1 cellular context compared by ENCODE assay signal in genomic region chr16:29862884-29863668, GRCh38.
TF ChIP-seq lines count a peak whose summit lies in the region.

A gene with protein sequence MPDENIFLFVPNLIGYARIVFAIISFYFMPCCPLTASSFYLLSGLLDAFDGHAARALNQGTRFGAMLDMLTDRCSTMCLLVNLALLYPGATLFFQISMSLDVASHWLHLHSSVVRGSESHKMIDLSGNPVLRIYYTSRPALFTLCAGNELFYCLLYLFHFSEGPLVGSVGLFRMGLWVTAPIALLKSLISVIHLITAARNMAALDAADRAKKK (minus strand): TSS chr16:29863226. CDS start chr16:29862857, 369 bp downstream.

TF ChIP-seq in HepG2, 621 proteins besides CTCF, POLR2A, EP300 and RAD21 (continued from another document and continues in another):
- TF ChIP-seq, protein P1, sequence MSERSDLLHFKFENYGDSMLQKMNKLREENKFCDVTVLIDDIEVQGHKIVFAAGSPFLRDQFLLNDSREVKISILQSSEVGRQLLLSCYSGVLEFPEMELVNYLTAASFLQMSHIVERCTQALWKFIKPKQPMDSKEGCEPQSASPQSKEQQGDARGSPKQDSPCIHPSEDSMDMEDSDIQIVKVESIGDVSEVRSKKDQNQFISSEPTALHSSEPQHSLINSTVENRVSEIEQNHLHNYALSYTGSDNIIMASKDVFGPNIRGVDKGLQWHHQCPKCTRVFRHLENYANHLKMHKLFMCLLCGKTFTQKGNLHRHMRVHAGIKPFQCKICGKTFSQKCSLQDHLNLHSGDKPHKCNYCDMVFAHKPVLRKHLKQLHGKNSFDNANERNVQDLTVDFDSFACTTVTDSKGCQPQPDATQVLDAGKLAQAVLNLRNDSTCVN (CRISPR knock-in tag; IDR thresholded peaks at IDR 0.05; ENCODE audit: borderline replicate concordance), result peak; percentile 84
- TF ChIP-seq YY1 (IDR thresholded peaks at IDR 0.05; ENCODE audit: insufficient read depth, insufficient replicate concordance, low read depth, low read length) (peak; percentile 64), TGIF2 (CRISPR knock-in tag; IDR thresholded peaks at IDR 0.05) (peak; percentile 52; the same call in 1 of the 2 replicates), ZNF383 (CRISPR knock-in tag; IDR thresholded peaks at IDR 0.05; ENCODE audit: borderline replicate concordance) (no peak), CENPX (CRISPR knock-in tag; IDR thresholded peaks at IDR 0.05) (no peak), ATAD3A (CRISPR knock-in tag; IDR thresholded peaks at IDR 0.05) (no peak; the same call in 1 of the 2 replicates), MXD4 (CRISPR knock-in tag; IDR thresholded peaks at IDR 0.05) (peak; percentile 78; the same call in 1 of the 2 replicates), MEIS1 (CRISPR knock-in tag; IDR thresholded peaks at IDR 0.05; ENCODE audit: borderline replicate concordance) (no peak; the same call in 1 of the 2 replicates), HES4 (CRISPR knock-in tag; IDR thresholded peaks at IDR 0.05; ENCODE audit: borderline replicate concordance) (no peak; the same call in 1 of the 2 replicates), NFATC3 (CRISPR knock-in tag; IDR thresholded peaks at IDR 0.05) (0 out of 2 replicates have a peak, but pooled peaks have one; percentile 16), SRF (IDR thresholded peaks at IDR 0.05; ENCODE audit: low read depth, low read length) (peak; percentile 25; the same call in 1 of the 2 replicates), ZNF781 (CRISPR knock-in tag; IDR thresholded peaks at IDR 0.05; ENCODE audit: borderline replicate concordance, not compliant biosample characterization) (no peak), ZNF17 (CRISPR knock-in tag; IDR thresholded peaks at IDR 0.05) (no peak), ZNF556 (CRISPR knock-in tag; IDR thresholded peaks at IDR 0.05; ENCODE audit: borderline replicate concordance) (peak; percentile 90), FOXK2 (IDR thresholded peaks at IDR 0.05) (peak; percentile 100), AHDC1 (CRISPR knock-in tag; IDR thresholded peaks at IDR 0.05; ENCODE audit: borderline replicate concordance) (peak; percentile 56; the same call in 1 of the 2 replicates), U2AF1 (optimal IDR thresholded peaks at IDR 0.05; ENCODE audit: low read depth, low read length) (peak; percentile 100), TBP (CRISPR knock-in tag; IDR thresholded peaks at IDR 0.05) (no peak), ZSCAN20 (CRISPR knock-in tag; IDR thresholded peaks at IDR 0.05; ENCODE audit: borderline replicate concordance) (peak; percentile 35; the same call in 1 of the 2 replicates), PHF20 (CRISPR knock-in tag; IDR thresholded peaks at IDR 0.05) (peak; percentile 74), POLR2AphosphoS5 (IDR thresholded peaks at IDR 0.05; ENCODE audit: low read depth, low read length) (peak; percentile 50), LCORL (IDR thresholded peaks at IDR 0.05) (no peak), LCORL (CRISPR knock-in tag; IDR thresholded peaks at IDR 0.05) (peak; percentile 56; the same call in 1 of the 2 replicates), ZNF441 (CRISPR knock-in tag; IDR thresholded peaks at IDR 0.05; ENCODE audit: borderline replicate concordance) (no peak), ZNF274 (CRISPR knock-in tag; IDR thresholded peaks at IDR 0.05) (0 out of 2 replicates have a peak, but pooled peaks have one; percentile 17), MATR3 (CRISPR knock-in tag; IDR thresholded peaks at IDR 0.05) (no peak), ZNF530 (CRISPR knock-in tag; IDR thresholded peaks at IDR 0.05; ENCODE audit: low read depth) (no peak), NR2F6 (IDR thresholded peaks at IDR 0.05) (peak; percentile 84), NR2F6 (CRISPR knock-in tag; IDR thresholded peaks at IDR 0.05) (peak; percentile 74; the same call in 1 of the 2 replicates), SP5 (CRISPR knock-in tag; IDR thresholded peaks at IDR 0.05; ENCODE audit: borderline replicate concordance, low read depth) (peak; percentile 79), IKZF1 (IDR thresholded peaks at IDR 0.05) (no peak), ZSCAN25 (CRISPR knock-in tag; IDR thresholded peaks at IDR 0.05) (no peak), ZNF879 (CRISPR knock-in tag; IDR thresholded peaks at IDR 0.05) (no peak), PHB2 (IDR thresholded peaks at IDR 0.05; ENCODE audit: partially characterized antibody) (no peak), ZNF282 (IDR thresholded peaks at IDR 0.05; ENCODE audit: partially characterized antibody) (no peak), ZNF136 (CRISPR knock-in tag; IDR thresholded peaks at IDR 0.05; ENCODE audit: low read depth) (peak; percentile 54; the same call in 1 of the 2 replicates), KDM5B (CRISPR knock-in tag; IDR thresholded peaks at IDR 0.05; ENCODE audit: borderline replicate concordance) (no peak; the same call in 1 of the 2 replicates), JUNB (CRISPR knock-in tag; IDR thresholded peaks at IDR 0.05; ENCODE audit: borderline replicate concordance) (no peak), RFXANK (CRISPR knock-in tag; IDR thresholded peaks at IDR 0.05) (peak; percentile 88), ZSCAN31 (CRISPR knock-in tag; IDR thresholded peaks at IDR 0.05; ENCODE audit: low read depth) (no peak; the same call in 1 of the 2 replicates), ZNF232 (CRISPR knock-in tag; IDR thresholded peaks at IDR 0.05; ENCODE audit: borderline replicate concordance) (no peak), ZFP90 (CRISPR knock-in tag; IDR thresholded peaks at IDR 0.05; ENCODE audit: borderline replicate concordance) (no peak), RBM39 (IDR thresholded peaks at IDR 0.05; ENCODE audit: low read depth, low read length, poor library complexity, severe bottlenecking) (no peak), ZNF562 (CRISPR knock-in tag; IDR thresholded peaks at IDR 0.05; ENCODE audit: borderline replicate concordance) (no peak), ETV6 (CRISPR knock-in tag; conservative IDR thresholded peaks at IDR 0.05) (peak; percentile 76; the same call in 1 of the 2 replicates)
- TF ChIP-seq, protein P2, sequence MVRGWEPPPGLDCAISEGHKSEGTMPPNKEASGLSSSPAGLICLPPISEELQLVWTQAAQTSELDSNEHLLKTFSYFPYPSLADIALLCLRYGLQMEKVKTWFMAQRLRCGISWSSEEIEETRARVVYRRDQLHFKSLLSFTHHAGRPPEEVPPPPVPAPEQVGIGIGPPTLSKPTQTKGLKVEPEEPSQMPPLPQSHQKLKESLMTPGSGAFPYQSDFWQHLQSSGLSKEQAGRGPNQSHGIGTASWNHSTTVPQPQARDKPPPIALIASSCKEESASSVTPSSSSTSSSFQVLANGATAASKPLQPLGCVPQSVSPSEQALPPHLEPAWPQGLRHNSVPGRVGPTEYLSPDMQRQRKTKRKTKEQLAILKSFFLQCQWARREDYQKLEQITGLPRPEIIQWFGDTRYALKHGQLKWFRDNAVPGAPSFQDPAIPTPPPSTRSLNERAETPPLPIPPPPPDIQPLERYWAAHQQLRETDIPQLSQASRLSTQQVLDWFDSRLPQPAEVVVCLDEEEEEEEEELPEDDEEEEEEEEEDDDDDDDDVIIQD (CRISPR knock-in tag; IDR thresholded peaks at IDR 0.05; ENCODE audit: low read depth), result peak; percentile 93; the same call in 1 of the 2 replicates
- TF ChIP-seq, protein P3, sequence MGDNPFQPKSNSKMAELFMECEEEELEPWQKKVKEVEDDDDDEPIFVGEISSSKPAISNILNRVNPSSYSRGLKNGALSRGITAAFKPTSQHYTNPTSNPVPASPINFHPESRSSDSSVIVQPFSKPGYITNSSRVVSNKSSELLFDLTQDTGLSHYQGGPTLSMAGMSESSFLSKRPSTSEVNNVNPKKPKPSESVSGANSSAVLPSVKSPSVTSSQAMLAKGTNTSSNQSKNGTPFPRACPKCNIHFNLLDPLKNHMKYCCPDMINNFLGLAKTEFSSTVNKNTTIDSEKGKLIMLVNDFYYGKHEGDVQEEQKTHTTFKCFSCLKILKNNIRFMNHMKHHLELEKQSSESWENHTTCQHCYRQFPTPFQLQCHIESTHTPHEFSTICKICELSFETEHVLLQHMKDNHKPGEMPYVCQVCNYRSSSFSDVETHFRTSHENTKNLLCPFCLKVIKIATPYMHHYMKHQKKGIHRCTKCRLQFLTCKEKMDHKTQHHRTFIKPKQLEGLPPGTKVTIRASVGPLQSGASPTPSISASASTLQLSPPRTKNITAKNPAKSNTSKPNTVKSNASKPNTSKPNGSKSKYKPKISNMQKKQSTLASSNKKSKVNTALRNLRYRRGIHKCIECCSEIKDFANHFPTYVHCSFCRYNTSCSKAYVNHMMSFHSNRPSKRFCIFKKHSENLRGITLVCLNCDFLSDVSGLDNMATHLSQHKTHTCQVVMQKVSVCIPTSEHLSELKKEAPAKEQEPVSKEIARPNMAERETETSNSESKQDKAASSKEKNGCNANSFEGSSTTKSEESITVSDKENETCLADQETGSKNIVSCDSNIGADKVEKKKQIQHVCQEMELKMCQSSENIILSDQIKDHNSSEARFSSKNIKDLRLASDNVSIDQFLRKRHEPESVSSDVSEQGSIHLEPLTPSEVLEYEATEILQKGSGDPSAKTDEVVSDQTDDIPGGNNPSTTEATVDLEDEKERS (CRISPR knock-in tag; IDR thresholded peaks at IDR 0.05), result no peak
- TF ChIP-seq, protein P4, sequence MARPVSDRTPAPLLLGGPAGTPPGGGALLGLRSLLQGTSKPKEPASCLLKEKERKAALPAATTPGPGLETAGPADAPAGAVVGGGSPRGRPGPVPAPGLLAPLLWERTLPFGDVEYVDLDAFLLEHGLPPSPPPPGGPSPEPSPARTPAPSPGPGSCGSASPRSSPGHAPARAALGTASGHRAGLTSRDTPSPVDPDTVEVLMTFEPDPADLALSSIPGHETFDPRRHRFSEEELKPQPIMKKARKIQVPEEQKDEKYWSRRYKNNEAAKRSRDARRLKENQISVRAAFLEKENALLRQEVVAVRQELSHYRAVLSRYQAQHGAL (CRISPR knock-in tag; IDR thresholded peaks at IDR 0.05; ENCODE audit: not compliant biosample characterization), result no peak
- TF ChIP-seq, protein P5, sequence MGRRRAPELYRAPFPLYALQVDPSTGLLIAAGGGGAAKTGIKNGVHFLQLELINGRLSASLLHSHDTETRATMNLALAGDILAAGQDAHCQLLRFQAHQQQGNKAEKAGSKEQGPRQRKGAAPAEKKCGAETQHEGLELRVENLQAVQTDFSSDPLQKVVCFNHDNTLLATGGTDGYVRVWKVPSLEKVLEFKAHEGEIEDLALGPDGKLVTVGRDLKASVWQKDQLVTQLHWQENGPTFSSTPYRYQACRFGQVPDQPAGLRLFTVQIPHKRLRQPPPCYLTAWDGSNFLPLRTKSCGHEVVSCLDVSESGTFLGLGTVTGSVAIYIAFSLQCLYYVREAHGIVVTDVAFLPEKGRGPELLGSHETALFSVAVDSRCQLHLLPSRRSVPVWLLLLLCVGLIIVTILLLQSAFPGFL (CRISPR knock-in tag; IDR thresholded peaks at IDR 0.05), result no peak
- TF ChIP-seq, protein P6, sequence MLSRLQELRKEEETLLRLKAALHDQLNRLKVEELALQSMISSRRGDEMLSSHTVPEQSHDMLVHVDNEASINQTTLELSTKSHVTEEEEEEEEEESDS (CRISPR knock-in tag; IDR thresholded peaks at IDR 0.05; ENCODE audit: borderline replicate concordance), result no peak; the same call in 1 of the 2 replicates
- TF ChIP-seq, protein P7, sequence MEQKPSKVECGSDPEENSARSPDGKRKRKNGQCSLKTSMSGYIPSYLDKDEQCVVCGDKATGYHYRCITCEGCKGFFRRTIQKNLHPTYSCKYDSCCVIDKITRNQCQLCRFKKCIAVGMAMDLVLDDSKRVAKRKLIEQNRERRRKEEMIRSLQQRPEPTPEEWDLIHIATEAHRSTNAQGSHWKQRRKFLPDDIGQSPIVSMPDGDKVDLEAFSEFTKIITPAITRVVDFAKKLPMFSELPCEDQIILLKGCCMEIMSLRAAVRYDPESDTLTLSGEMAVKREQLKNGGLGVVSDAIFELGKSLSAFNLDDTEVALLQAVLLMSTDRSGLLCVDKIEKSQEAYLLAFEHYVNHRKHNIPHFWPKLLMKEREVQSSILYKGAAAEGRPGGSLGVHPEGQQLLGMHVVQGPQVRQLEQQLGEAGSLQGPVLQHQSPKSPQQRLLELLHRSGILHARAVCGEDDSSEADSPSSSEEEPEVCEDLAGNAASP (CRISPR knock-in tag; IDR thresholded peaks at IDR 0.05; ENCODE audit: borderline replicate concordance), result peak; percentile 78
- TF ChIP-seq, protein P8, sequence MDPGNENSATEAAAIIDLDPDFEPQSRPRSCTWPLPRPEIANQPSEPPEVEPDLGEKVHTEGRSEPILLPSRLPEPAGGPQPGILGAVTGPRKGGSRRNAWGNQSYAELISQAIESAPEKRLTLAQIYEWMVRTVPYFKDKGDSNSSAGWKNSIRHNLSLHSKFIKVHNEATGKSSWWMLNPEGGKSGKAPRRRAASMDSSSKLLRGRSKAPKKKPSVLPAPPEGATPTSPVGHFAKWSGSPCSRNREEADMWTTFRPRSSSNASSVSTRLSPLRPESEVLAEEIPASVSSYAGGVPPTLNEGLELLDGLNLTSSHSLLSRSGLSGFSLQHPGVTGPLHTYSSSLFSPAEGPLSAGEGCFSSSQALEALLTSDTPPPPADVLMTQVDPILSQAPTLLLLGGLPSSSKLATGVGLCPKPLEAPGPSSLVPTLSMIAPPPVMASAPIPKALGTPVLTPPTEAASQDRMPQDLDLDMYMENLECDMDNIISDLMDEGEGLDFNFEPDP (CRISPR knock-in tag; conservative IDR thresholded peaks at IDR 0.05), result no peak
